ENCODE assay signal across 8 cellular contexts in genomic region chr20:34538671-34539123, GRCh38. TPM values are rescaled to one million over a fixed set of nuclear protein-coding genes. Genes with fewer than 3 reads are reported as not detected.
DNase-seq lines count a peak whose midpoint lies in the region; ATAC-seq and TF ChIP-seq lines count a peak whose summit lies in the region.

No MANE protein-coding gene starts in this region.

- peak; percentile 69 to 70 for ATAC-seq in activated T-cell treated with anti-CD3 and anti-CD28 coated beads, Interleukin-2, amount 50 U/mL, for 72 hours (replicated peaks in 1 of 2)
- ATAC-seq in foreskin keratinocyte, result peak; percentile 45
- no peak for ATAC-seq in HG03039 (IDR thresholded peaks at IDR 0.05; ENCODE audit: unreplicated experiment)
- no peak for ATAC-seq in GM21717 (IDR thresholded peaks at IDR 0.05; ENCODE audit: unreplicated experiment)

- intact Hi-C loops in OCI-LY7 (cut with micrococcal nuclease; ENCODE audit: unreplicated experiment), result loop anchor here (1.0 to 5.0 kb wide), 3 partner anchors 170 to 346 kb away; no protein-coding TSS in a partner anchor
- intact Hi-C loops in prostate gland (cut with DNase I), result no loop called here

- H3K36me3 ChIP-seq in OCI-LY7 (ENCODE audit: insufficient read depth, low read length) (peaks cover 55% of the 10 kb centered on the region), prostate gland (peaks cover 15 to 25% of the 10 kb centered on the region in 2 donors)

- TF ChIP-seq POLR2A in prostate gland (IDR thresholded peaks at IDR 0.05), result no peak

- BruUV-seq in OCI-LY7 (replicated peaks; lab: Mats Ljungman, UMichigan), result no TSS peak

- no peaks in the 10 kb centered on the region for H3K9me3 ChIP-seq in OCI-LY7 (ENCODE audit: low read length)
- H3K9me3 ChIP-seq in prostate gland, result no peaks in the 10 kb centered on the region

- peaks cover 14% of the 10 kb centered on the region for H3K4me1 Mint-ChIP-seq in activated T-cell treated with anti-CD3 and anti-CD28 coated beads, Interleukin-2, amount 50 U/mL, for 72 hours (ENCODE audit: low read depth)

- no peak overlapping the region for H3K4me2 ChIP-seq in OCI-LY7 (ENCODE audit: low read length)

- CTCF ChIA-PET in OCI-LY7 (lab: Charles Lee; ENCODE audit: unreplicated experiment), result no interaction called here

- TF ChIP-seq CTCF in 22Rv1 (IDR thresholded peaks at IDR 0.05) (peak; percentile 94), GM12873 (IDR thresholded peaks at IDR 0.05; ENCODE audit: insufficient read depth, low read depth, low read length, missing control alignments) (peak; percentile 93), OCI-LY7 (conservative IDR thresholded peaks at IDR 0.05; ENCODE audit: low read length) (peak; percentile 94), foreskin keratinocyte (conservative IDR thresholded peaks at IDR 0.05) (peak; percentile 72), prostate gland (IDR thresholded peaks at IDR 0.05) (peak in 3 of 4 experiments; percentile 57 to 62 (median 59))

- no peak overlapping the region for H3K27ac ChIP-seq in 22Rv1
- H3K27ac ChIP-seq in OCI-LY7 (ENCODE audit: low read depth, low read length, poor library complexity, severe bottlenecking), result no peak overlapping the region
- no peak overlapping the region for H3K27ac ChIP-seq in foreskin keratinocyte
- no peak overlapping the region for H3K27ac ChIP-seq in prostate gland

- no peaks in the 10 kb centered on the region for H3K9me2 ChIP-seq in OCI-LY7 (ENCODE audit: insufficient read depth, low read length)

- no peak overlapping the region for H2AFZ ChIP-seq in OCI-LY7 (ENCODE audit: low read length)

- H3K4me3 ChIP-seq in OCI-LY7 (ENCODE audit: low read depth, low read length, poor library complexity, severe bottlenecking), result no peak overlapping the region
- H3K4me3 ChIP-seq in prostate gland, result no peak overlapping the region

- no peaks in the 10 kb centered on the region for H4K20me1 ChIP-seq in OCI-LY7 (ENCODE audit: insufficient read depth, low read length)

- WGBS in prostate gland, result 51% methylated on average over 5 of the region's 5 CpGs

- POLR2A ChIA-PET in OCI-LY7 (lab: Charles Lee), result no interaction called here

- H3K9me3 Mint-ChIP-seq in activated T-cell treated with anti-CD3 and anti-CD28 coated beads, Interleukin-2, amount 50 U/mL, for 72 hours, result no peaks in the 10 kb centered on the region

- H3K4me3 Mint-ChIP-seq in activated T-cell treated with anti-CD3 and anti-CD28 coated beads, Interleukin-2, amount 50 U/mL, for 72 hours, result no peak overlapping the region

- H3K36me3 Mint-ChIP-seq in activated T-cell treated with anti-CD3 and anti-CD28 coated beads, Interleukin-2, amount 50 U/mL, for 72 hours (ENCODE audit: insufficient read depth in 2 of 2), result peaks cover 6 to 16% of the 10 kb centered on the region in 2 donors

- H3K79me2 ChIP-seq in OCI-LY7 (ENCODE audit: insufficient read depth, low read depth, low read length), result no peaks in the 10 kb centered on the region

- H3K4me1 ChIP-seq in OCI-LY7 (ENCODE audit: insufficient read depth, low read length, poor library complexity, severe bottlenecking), result no peaks in the 10 kb centered on the region
- no peaks in the 10 kb centered on the region for H3K4me1 ChIP-seq in foreskin keratinocyte
- no peaks in the 10 kb centered on the region for H3K4me1 ChIP-seq in prostate gland (replicated peaks)

- H3K27me3 ChIP-seq in foreskin keratinocyte (no peaks in the 10 kb centered on the region), prostate gland (replicated peaks; ENCODE audit: insufficient read depth) (no peaks in the 10 kb centered on the region)

- DNase-seq in OCI-LY7 (ENCODE audit: low spot score) (peak; percentile 64), foreskin keratinocyte (peak in 1 of 2 donors; percentile 17), prostate gland (ENCODE audit: low spot score) (no peak)
- DNase-seq in activated T-cell treated with anti-CD3 and anti-CD28 coated beads, Interleukin-2, amount 50 U/mL, for 72 hours, result peak; percentile 63 to 72

- no peak overlapping the region for H3K27ac Mint-ChIP-seq in activated T-cell treated with anti-CD3 and anti-CD28 coated beads, Interleukin-2, amount 50 U/mL, for 72 hours

- H3K27me3 Mint-ChIP-seq in activated T-cell treated with anti-CD3 and anti-CD28 coated beads, Interleukin-2, amount 50 U/mL, for 72 hours (ENCODE audit: low read depth), result no peaks in the 10 kb centered on the region

RNA-seq across cellular contexts. Expression of gene MAP1LC3A, which starts 19.8 kb away (rescaled TPM):
- total RNA-seq in OCI-LY7 (2014; rRNA removed; shearing (Covaris generic)), result not detected in 2 replicates
- total RNA-seq in OCI-LY7 (2022), result not detected in 2 replicates
- 1 to 10 TPM; 3.7 to 5.2 TPM for total RNA-seq in activated T-cell treated with anti-CD3 and anti-CD28 coated beads, Interleukin-2, amount 50 U/mL, for 72 hours
- 3.9 and 4.9 TPM in 2 replicates for total RNA-seq in foreskin keratinocyte
- 4.8 and 6.2 TPM in 2 replicates for polyA plus RNA-seq in foreskin keratinocyte
- total RNA-seq in prostate gland, result 100 to 1,000 TPM in 1 of 2 donors, 10 to 100 TPM in 1; 74.3 to 128 TPM

RNA-seq across cellular contexts. Expression of gene DYNLRB1, which starts 22.5 kb away (rescaled TPM):
- total RNA-seq in OCI-LY7 (2014; rRNA removed; shearing (Covaris generic)), result 128 and 155 TPM in 2 replicates
- total RNA-seq in OCI-LY7 (2022) (94.2 and 99.8 TPM in 2 replicates), foreskin keratinocyte (180 and 188 TPM in 2 replicates), prostate gland (100 to 1,000 TPM; 132 to 247 TPM)
- 10 to 100 TPM; 70.5 to 75.9 TPM for total RNA-seq in activated T-cell treated with anti-CD3 and anti-CD28 coated beads, Interleukin-2, amount 50 U/mL, for 72 hours
- 297 and 306 TPM in 2 replicates for polyA plus RNA-seq in foreskin keratinocyte

Comparison
In these comparisons a context has a peak if more than half of its experiments do, and no peak if none do; other contexts are left out.
1. ATAC-seq: peak in activated T-cell treated with anti-CD3 and anti-CD28 coated beads, Interleukin-2, amount 50 U/mL, for 72 hours (2 of 2) and foreskin keratinocyte (single experiment); none in HG03039 (single experiment) and GM21717 (single experiment).
2. RNA of gene MAP1LC3A, which starts 19.8 kb away (total RNA-seq): 74.3 to 128 TPM in prostate gland; 3.7 to 5.2 TPM in activated T-cell treated with anti-CD3 and anti-CD28 coated beads, Interleukin-2, amount 50 U/mL, for 72 hours, 3.9 to 4.9 TPM in foreskin keratinocyte and not detected in OCI-LY7; every median in the first group is over 10 times any median in the second.
3. Peak in every context shown above with its lines, with median percentiles within 50 percentile points of each other: CTCF ChIP-seq.